In the genomic region with DNA sequence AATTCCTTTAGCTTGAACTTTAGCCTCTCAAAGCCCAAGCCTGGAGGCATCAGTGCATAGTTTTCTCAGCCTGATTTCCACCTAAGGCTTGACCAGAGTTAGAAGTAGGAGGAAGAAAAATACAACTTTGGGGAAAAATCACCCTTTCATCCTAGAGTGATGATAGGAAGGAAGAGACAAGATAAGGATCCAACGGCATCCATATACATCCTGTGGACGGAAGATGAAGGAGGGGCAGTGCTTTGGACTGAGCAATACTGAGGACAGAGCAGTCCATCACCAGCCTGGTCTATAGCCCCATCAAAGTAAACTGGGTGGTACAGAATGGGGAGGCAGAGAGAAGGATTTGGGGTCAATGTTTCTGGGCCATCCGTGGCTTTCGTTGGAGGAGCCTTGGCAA, we compare ENCODE assay signal across 28 cellular contexts.
"Had no signal": no experiment of that assay in that cellular context is flagged by ENCODE, and none has a peak within 500 bp of the region (broad histone marks: within the 10 kb centered on the region; RNA-seq: fewer than 3 reads in every experiment).

No MANE protein-coding gene starts in this region.

- ATAC-seq: naive thymus-derived CD8-positive, alpha-beta T cell; psoas muscle; right cardiac atrium; right lobe of liver; stimulated activated effector memory CD8-positive, alpha-beta T cell treated with anti-CD3 and anti-CD28 coated beads, Interleukin-12 subunit alpha, Interleukin-12 subunit beta, amount 100 ng/mL, for 72 hours; stimulated activated naive B cell treated with anti-CD40 and anti-IgM and Interleukin-4, amounts not matched to agents 10 μg/mL and 1 μg/mL and 100 μg/mL, for 72 hours; upper lobe of right lung had no signal

- DNase-seq: naive thymus-derived CD8-positive, alpha-beta T cell; occipital lobe; ovary; posterior cingulate gyrus; psoas muscle; right cardiac atrium; right lobe of liver; sigmoid colon; small intestine; stimulated activated CD4-positive, alpha-beta T cell treated with anti-CD3 and anti-CD28 coated beads, Interleukin-15, amount 100 ng/mL, for 24 hours; stimulated activated CD4-positive, alpha-beta T cell treated with anti-CD3 and anti-CD28 coated beads, Interleukin-2, amount 100 ng/mL, for 24 hours; stimulated activated CD4-positive, alpha-beta T cell treated with anti-CD3 and anti-CD28 coated beads, Interleukin-2, amount 100 ng/mL, for 48 hours; stimulated activated CD4-positive, alpha-beta T cell treated with anti-CD3 and anti-CD28 coated beads, Interleukin-4, amount 100 ng/mL, for 24 hours; stimulated activated naive B cell treated with anti-CD40 and anti-IgM and Interleukin-4, amounts not matched to agents 10 μg/mL and 1 μg/mL and 100 μg/mL, for 72 hours; stimulated activated naive CD4-positive, alpha-beta T cell treated with Interleukin-2 at 50 U/mL for 16 hours; stomach; thyroid gland; upper lobe of right lung; uterus had no signal

- H3K27ac ChIP-seq: neural progenitor cell, ovary, parathyroid adenoma, psoas muscle, right lobe of liver, sigmoid colon, stomach, thoracic aorta, thyroid gland, tibial nerve, upper lobe of right lung, uterus had no signal

- H3K4me1 Mint-ChIP-seq: stimulated activated effector memory CD8-positive, alpha-beta T cell treated with anti-CD3 and anti-CD28 coated beads, Interleukin-12 subunit alpha, Interleukin-12 subunit beta, amount 100 ng/mL, for 72 hours had no signal

- H3K27ac Mint-ChIP-seq: naive thymus-derived CD8-positive, alpha-beta T cell; neural progenitor cell; progenitor cell of endocrine pancreas; stimulated activated effector memory CD8-positive, alpha-beta T cell treated with anti-CD3 and anti-CD28 coated beads, Interleukin-12 subunit alpha, Interleukin-12 subunit beta, amount 100 ng/mL, for 72 hours; stimulated activated naive B cell treated with anti-CD40 and anti-IgM and Interleukin-4, amounts not matched to agents 10 μg/mL and 1 μg/mL and 100 μg/mL, for 72 hours; stimulated activated naive CD8-positive, alpha-beta T cell treated with anti-CD3 and anti-CD28 coated beads, Interleukin-15, Interleukin-2, amounts not matched to agents 100 ng/mL and 50 ng/mL, for 24 hours; type B pancreatic cell had no signal

- H3K9me3 ChIP-seq: ovary, psoas muscle, right lobe of liver, sigmoid colon, stomach, thoracic aorta, thyroid gland, tibial nerve, upper lobe of right lung, uterus had no signal

- H3K36me3 Mint-ChIP-seq: naive thymus-derived CD8-positive, alpha-beta T cell; neural progenitor cell; stimulated activated effector memory CD8-positive, alpha-beta T cell treated with anti-CD3 and anti-CD28 coated beads, Interleukin-12 subunit alpha, Interleukin-12 subunit beta, amount 100 ng/mL, for 72 hours; stimulated activated naive B cell treated with anti-CD40 and anti-IgM and Interleukin-4, amounts not matched to agents 10 μg/mL and 1 μg/mL and 100 μg/mL, for 72 hours; type B pancreatic cell had no signal

- H3K36me3 ChIP-seq: neural progenitor cell, ovary, right lobe of liver, sigmoid colon, stomach, thoracic aorta, thyroid gland, tibial nerve, upper lobe of right lung, uterus had no signal

- H3K27me3 ChIP-seq: neural progenitor cell, ovary, right lobe of liver, sigmoid colon, stomach, thyroid gland, tibial nerve, upper lobe of right lung, uterus had no signal

- H3K27me3 Mint-ChIP-seq: naive thymus-derived CD8-positive, alpha-beta T cell; progenitor cell of endocrine pancreas; stimulated activated naive B cell treated with anti-CD40 and anti-IgM and Interleukin-4, amounts not matched to agents 10 μg/mL and 1 μg/mL and 100 μg/mL, for 72 hours; stimulated activated naive CD8-positive, alpha-beta T cell treated with anti-CD3 and anti-CD28 coated beads, Interleukin-15, Interleukin-2, amounts not matched to agents 100 ng/mL and 50 ng/mL, for 24 hours had no signal

- H3K4me1 ChIP-seq: neural progenitor cell, parathyroid adenoma, psoas muscle, right lobe of liver, sigmoid colon, stomach, thyroid gland, upper lobe of right lung, uterus had no signal

- H3K4me3 Mint-ChIP-seq: naive thymus-derived CD8-positive, alpha-beta T cell; nephron; neural progenitor cell; stimulated activated effector memory CD8-positive, alpha-beta T cell treated with anti-CD3 and anti-CD28 coated beads, Interleukin-12 subunit alpha, Interleukin-12 subunit beta, amount 100 ng/mL, for 72 hours; stimulated activated naive B cell treated with anti-CD40 and anti-IgM and Interleukin-4, amounts not matched to agents 10 μg/mL and 1 μg/mL and 100 μg/mL, for 72 hours; stimulated activated naive CD8-positive, alpha-beta T cell treated with anti-CD3 and anti-CD28 coated beads, Interleukin-15, Interleukin-2, amounts not matched to agents 100 ng/mL and 50 ng/mL, for 24 hours; type B pancreatic cell had no signal

- H3K4me3 ChIP-seq: neural progenitor cell, ovary, psoas muscle, right lobe of liver, sigmoid colon, stomach, thoracic aorta, thyroid gland, tibial nerve, upper lobe of right lung, uterus had no signal
